Comparison of ENCODE assay signal across 37 cellular contexts in the genomic region with DNA sequence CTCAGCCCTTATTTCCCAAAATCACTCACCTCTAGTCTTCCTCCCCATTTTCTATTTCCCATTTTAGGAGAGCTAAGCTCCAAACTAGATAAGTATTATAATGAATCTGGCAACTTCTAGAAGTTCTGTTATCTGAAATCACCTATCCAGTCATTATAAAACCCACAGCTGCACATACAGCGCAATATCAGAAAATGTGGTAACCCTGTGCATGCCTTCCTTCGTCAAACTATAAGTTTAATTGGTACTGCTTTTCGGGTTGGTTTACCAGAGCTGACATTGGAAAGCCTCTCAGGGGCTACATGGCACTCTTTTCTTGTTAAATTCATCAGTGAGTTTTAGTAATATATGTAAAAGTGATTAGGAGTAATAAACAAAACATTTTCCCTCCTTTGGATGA. TPM values are rescaled to one million over a fixed set of nuclear protein-coding genes. Genes with fewer than 3 reads are reported as not detected.
"Had no signal": no experiment of that assay in that cellular context is flagged by ENCODE, and none has a peak within 500 bp of the region (broad histone marks: within the 10 kb centered on the region; RNA-seq: fewer than 3 reads in every experiment).

No MANE protein-coding gene starts in this region.

- FAIRE-seq: astrocyte, bronchial epithelial cell had no signal

- ATAC-seq: activated naive CD4-positive, alpha-beta T cell treated with anti-CD3 and anti-CD28 coated beads, Interleukin-2, amount 50 U/mL, for 72 hours; activated naive CD8-positive, alpha-beta T cell treated with anti-CD3 and anti-CD28 coated beads, Interleukin-2, amount 50 U/mL, for 24 hours; activated T-cell treated with anti-CD3 and anti-CD28 coated beads, Interleukin-2, amount 50 U/mL, for 4 hours; activated T-helper 17 cell treated with anti-CD3 and anti-CD28 coated beads, Interleukin-2, amount 50 U/mL, for 72 hours; body of pancreas had no signal

- H3K36me3 ChIP-seq: adrenal gland, ascending aorta, brain microvascular endothelial cell, breast epithelium, cardiac muscle cell had no signal

- H3K9me3 ChIP-seq: adrenal gland, ascending aorta, body of pancreas, breast epithelium had no signal

- H3K4me3 ChIP-seq: adrenal gland, ascending aorta, body of pancreas, breast epithelium, cardiac muscle cell had no signal

- DNase-seq: activated effector memory CD4-positive, alpha-beta T cell treated with anti-CD3 and anti-CD28 coated beads, Interleukin-2, amount 50 U/mL, for 16 hours; activated effector memory CD4-positive, alpha-beta T cell treated with Interleukin-2 at 50 U/mL for 16 hours; activated gamma-delta T cell; activated gamma-delta T cell treated with Interleukin-2 at 50 U/mL for 16 hours; activated naive CD4-positive, alpha-beta T cell; activated naive CD4-positive, alpha-beta T cell treated with anti-CD3 and anti-CD28 coated beads for 36 hours; activated naive CD4-positive, alpha-beta T cell treated with anti-CD3 and anti-CD28 coated beads, Interleukin-2, amount 10 ng/mL, durations not matched to agents 7 days and 5 days; activated naive CD4-positive, alpha-beta T cell treated with anti-CD3 and anti-CD28 coated beads, Interleukin-2, amount 50 U/mL, for 16 hours; activated naive CD4-positive, alpha-beta T cell treated with Interleukin-2 at 50 U/mL for 16 hours; activated naive CD8-positive, alpha-beta T cell treated with anti-CD3 and anti-CD28 coated beads for 36 hours; activated naive CD8-positive, alpha-beta T cell treated with anti-CD3 and anti-CD28 coated beads, Interleukin-2, amount 10 ng/mL, durations not matched to agents 7 days and 5 days; activated naive CD8-positive, alpha-beta T cell treated with anti-CD3 and anti-CD28 coated beads, Interleukin-2, amount 50 U/mL, for 24 hours; activated T-cell treated with anti-CD3 and anti-CD28 coated beads, Interleukin-2, amount 50 U/mL, for 1 hour; activated T-cell treated with anti-CD3 and anti-CD28 coated beads, Interleukin-2, amount 50 U/mL, for 24 hours; activated T-cell treated with anti-CD3 and anti-CD28 coated beads, Interleukin-2, amount 50 U/mL, for 4 hours; activated T-cell treated with anti-CD3 and anti-CD28 coated beads, Interleukin-2, amount 50 U/mL, for 48 hours; activated T-cell treated with anti-CD3 and anti-CD28 coated beads, Interleukin-2, amount 50 U/mL, for 72 hours; adrenal gland; amniotic stem cell; amygdala; anterior cingulate cortex; aorta; body of pancreas; brain microvascular endothelial cell; caudate nucleus; central memory CD4-positive, alpha-beta T cell; cerebellar nuclear complex had no signal

- H3K4me1 ChIP-seq: adrenal gland, ascending aorta, body of pancreas, breast epithelium had no signal

- H3K27me3 ChIP-seq: adrenal gland, ascending aorta, body of pancreas, brain microvascular endothelial cell, breast epithelium, cardiac muscle cell had no signal

- H3K27ac ChIP-seq: adrenal gland, ascending aorta, body of pancreas, brain microvascular endothelial cell, breast epithelium, cardiac muscle cell had no signal

RNA-seq across cellular contexts. Expression of gene LAMB4, which starts 1.6 kb away (rescaled TPM):
- total RNA-seq: activated naive CD4-positive, alpha-beta T cell treated with anti-CD3 and anti-CD28 coated beads for 36 hours; activated naive CD4-positive, alpha-beta T cell treated with anti-CD3 and anti-CD28 coated beads, Interleukin-2, amount 50 U/mL, for 72 hours; activated naive CD8-positive, alpha-beta T cell treated with anti-CD3 and anti-CD28 coated beads, Interleukin-2, amount 10 ng/mL, durations not matched to agents 7 days and 5 days; activated T-cell treated with anti-CD3 and anti-CD28 coated beads, Interleukin-2, amount 50 U/mL, for 4 hours; activated T-cell treated with anti-CD3 and anti-CD28 coated beads, Interleukin-2, amount 50 U/mL, for 72 hours; activated T-helper 1 cell treated with anti-CD3 and anti-CD28 coated beads, Interleukin-12 subunit alpha, Interleukin-12 subunit beta, Interleukin-2, Interleukin-4 antibody, amounts not matched to agents 30 ng/mL and 10 ng/mL and 1 ng/mL, durations not matched to agents 14 hours and 24 hours and 36 hours; activated T-helper 17 cell treated with anti-CD3 and anti-CD28 coated beads, Interleukin-2, amount 50 U/mL, for 72 hours; activated T-helper 2 cell treated with anti-CD3 and anti-CD28 coated beads, Interferon-gamma antibody, Interleukin-2, Interleukin-4, amounts not matched to agents 10 μg/mL and 5 μg/mL and 100 μg/mL, durations not matched to agents 14 hours and 24 hours and 36 hours; ascending aorta; cardiac muscle cell; chondrocyte had no signal
- polyA plus RNA-seq: aorta, cardiac muscle cell had no signal
